In genomic region chr12:54189198-54189539, GRCh38 we compare ENCODE assay signal across 9 cellular contexts. TPM values are rescaled to one million over a fixed set of nuclear protein-coding genes. Genes with fewer than 3 reads are reported as not detected.
DNase-seq lines count a peak whose midpoint lies in the region; ATAC-seq and TF ChIP-seq lines count a peak whose summit lies in the region.
"Had no signal": no experiment of that assay in that cellular context is flagged by ENCODE, and none has a peak within 500 bp of the region (broad histone marks: within the 10 kb centered on the region; RNA-seq: fewer than 3 reads in every experiment).

No MANE protein-coding gene starts in this region.

- peaks cover 5% of the 10 kb centered on the region for H3K36me3 ChIP-seq in endodermal cell (ENCODE audit: control insufficient read depth, insufficient read depth, low read length)
- H3K36me3 ChIP-seq: ascending aorta had no signal

- H3K27me3 Mint-ChIP-seq in endodermal cell (ENCODE audit: insufficient read depth) = peaks cover 51% of the 10 kb centered on the region

- H3K4me1 Mint-ChIP-seq in endodermal cell = peaks cover 2% of the 10 kb centered on the region

- H3K9me3 ChIP-seq in endodermal cell (ENCODE audit: control insufficient read depth, low read length) = no peaks in the 10 kb centered on the region
- H3K9me3 ChIP-seq: ascending aorta had no signal

- DNase-seq in NB4 (ENCODE audit: low read depth) = no peak
- no peak for DNase-seq in endodermal cell
- no peak for DNase-seq in retinal pigment epithelial cell (ENCODE audit: low read depth)
- DNase-seq in A172 (ENCODE audit: low spot score) = no peak
- DNase-seq in NCI-H526 (lab: John Stamatoyannopoulos, UW) = no peak
- no peak for DNase-seq in DMS 273 (lab: John Stamatoyannopoulos, UW; ENCODE audit: unreplicated experiment)
- no peak for DNase-seq in RWPE1 (ENCODE audit: low spot score)

- no peak overlapping the region for H3K9ac ChIP-seq in endodermal cell (ENCODE audit: extremely low read depth, low read length, poor library complexity, severe bottlenecking)

- H3K4me3 Mint-ChIP-seq in endodermal cell = peak overlapping the region; percentile 81

- ATAC-seq in GM18517 (IDR thresholded peaks at IDR 0.05; ENCODE audit: unreplicated experiment) = peak; percentile 16

- H3K27ac Mint-ChIP-seq in endodermal cell = no peak overlapping the region

- 18 to 50% methylated on average over 1 to 3 of the region's 3 CpGs for WGBS in endodermal cell (ENCODE audit: insufficient coverage in 1 of 2, insufficient read length in 1 of 2), 2 experiments

- CTCF ChIA-PET in RWPE1 (lab: Yijun Ruan, JAX) = interaction anchor here (0.5 to 1.9 kb wide), 5 partner anchors 12 to 214 kb away, joined by 4 to 8 read pairs (median 5); partner anchors contain the start of gene HOTAIR

- H3K27ac ChIP-seq in endodermal cell (ENCODE audit: low read depth, low read length) (no peak overlapping the region), RWPE1 (no peak overlapping the region)

- TF ChIP-seq POLR2A in NB4 (IDR thresholded peaks at IDR 0.05; ENCODE audit: extremely low read depth, insufficient read length) = no peak

- H3K9me3 Mint-ChIP-seq in endodermal cell = no peaks in the 10 kb centered on the region

- POLR2A ChIA-PET in RWPE1 (lab: Yijun Ruan, JAX; ENCODE audit: low non-redundant PET) = interaction anchor here (1.0 kb wide), 1 partner anchor 14 kb away, joined by 4 read pairs; no protein-coding TSS in a partner anchor

- peak overlapping the region; percentile 34 for H3K4me3 ChIP-seq in NB4 (ENCODE audit: low read depth, low read length)
- H3K4me3 ChIP-seq in endodermal cell (ENCODE audit: low read length) = peak overlapping the region; percentile 87
- H3K4me3 ChIP-seq in retinal pigment epithelial cell (ENCODE audit: low read length) = peak overlapping the region; percentile 90

- no peak for TF ChIP-seq CTCF in NB4 (IDR thresholded peaks at IDR 0.05; ENCODE audit: low read depth, low read length)
- TF ChIP-seq CTCF in endodermal cell (conservative IDR thresholded peaks at IDR 0.05) = no peak
- TF ChIP-seq CTCF in retinal pigment epithelial cell (conservative IDR thresholded peaks at IDR 0.05; ENCODE audit: low read depth, low read length) = no peak
- TF ChIP-seq CTCF in RWPE1 (conservative IDR thresholded peaks at IDR 0.05; ENCODE audit: low read depth) = no peak

- H3K36me3 Mint-ChIP-seq in endodermal cell (ENCODE audit: low read depth) = peaks cover 9% of the 10 kb centered on the region

- H3K4me1 ChIP-seq in endodermal cell (ENCODE audit: control insufficient read depth, insufficient read depth, low read length) = no peaks in the 10 kb centered on the region

- peaks cover 45% of the 10 kb centered on the region for H3K27me3 ChIP-seq in endodermal cell (ENCODE audit: control insufficient read depth, insufficient read depth, low read length, poor library complexity, severe bottlenecking)
- H3K27me3 ChIP-seq: ascending aorta had no signal

RNA-seq across cellular contexts. Expression of gene SMUG1, which starts 0.4 kb away (rescaled TPM):
- total RNA-seq in endodermal cell = 10 to 100 TPM; 32.4 to 37.2 TPM
- 28.1 TPM for polyA plus RNA-seq in endodermal cell (2013, experiment 1 of 2)
- 21.6 TPM for polyA plus RNA-seq in endodermal cell (2013, experiment 2 of 2)
- total RNA-seq in A172 (2014; rRNA removed; shearing (Covaris generic)) = 27.2 and 37.8 TPM in 2 replicates

Comparison
In these comparisons a context has a peak if more than half of its experiments do, and no peak if none do; other contexts are left out.
1. H3K4me3 ChIP-seq: peak in every context shown above with its lines; median percentile 90 in retinal pigment epithelial cell; 87 in endodermal cell; 34 in NB4.